Comparison of ENCODE assay signal across 1 cellular context in genomic region chr15:41233367-41233771, GRCh38.
TF ChIP-seq lines count a peak whose summit lies in the region.

No MANE protein-coding gene starts in this region.

TF ChIP-seq in IMR-90, 13 proteins besides CTCF, POLR2A, EP300 and RAD21:
- TF ChIP-seq CHD1 (IDR thresholded peaks at IDR 0.05; ENCODE audit: low read depth, low read length) = no peak
- TF ChIP-seq RCOR1 (IDR thresholded peaks at IDR 0.05; ENCODE audit: insufficient replicate concordance, low read length) = no peak
- TF ChIP-seq CEBPB (IDR thresholded peaks at IDR 0.05; ENCODE audit: low read depth, low read length) = peak; percentile 49; the same call in 1 of the 2 replicates
- no peak for TF ChIP-seq BHLHE40 (IDR thresholded peaks at IDR 0.05; ENCODE audit: low read depth, low read length)
- TF ChIP-seq, protein P1, sequence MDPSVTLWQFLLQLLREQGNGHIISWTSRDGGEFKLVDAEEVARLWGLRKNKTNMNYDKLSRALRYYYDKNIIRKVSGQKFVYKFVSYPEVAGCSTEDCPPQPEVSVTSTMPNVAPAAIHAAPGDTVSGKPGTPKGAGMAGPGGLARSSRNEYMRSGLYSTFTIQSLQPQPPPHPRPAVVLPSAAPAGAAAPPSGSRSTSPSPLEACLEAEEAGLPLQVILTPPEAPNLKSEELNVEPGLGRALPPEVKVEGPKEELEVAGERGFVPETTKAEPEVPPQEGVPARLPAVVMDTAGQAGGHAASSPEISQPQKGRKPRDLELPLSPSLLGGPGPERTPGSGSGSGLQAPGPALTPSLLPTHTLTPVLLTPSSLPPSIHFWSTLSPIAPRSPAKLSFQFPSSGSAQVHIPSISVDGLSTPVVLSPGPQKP (IDR thresholded peaks at IDR 0.05; ENCODE audit: borderline replicate concordance, low read depth, low read length) = no peak
- no peak for TF ChIP-seq MAFK (IDR thresholded peaks at IDR 0.05; ENCODE audit: low read depth, low read length)
- TF ChIP-seq NFE2L2 (IDR thresholded peaks at IDR 0.05; ENCODE audit: low read depth, low read length) = no peak
- no peak for TF ChIP-seq USF2 (IDR thresholded peaks at IDR 0.05; ENCODE audit: low read depth, low read length)
- peak; percentile 77; the same call in 1 of the 2 replicates for TF ChIP-seq MXI1 (IDR thresholded peaks at IDR 0.05; ENCODE audit: borderline replicate concordance, low read depth, low read length)
- peak; percentile 55; the same call in 1 of the 2 replicates for TF ChIP-seq FOS (IDR thresholded peaks at IDR 0.05; ENCODE audit: low read depth, low read length)
- no peak for TF ChIP-seq RFX5 (IDR thresholded peaks at IDR 0.05; ENCODE audit: low read depth, low read length)
- TF ChIP-seq SMC3 (IDR thresholded peaks at IDR 0.05; ENCODE audit: low read depth, low read length) = no peak
- TF ChIP-seq MAZ (IDR thresholded peaks at IDR 0.05; ENCODE audit: borderline replicate concordance, low read depth, low read length) = no peak
